ENCODE assay signal across 1 cellular context in genomic region chr6:49666930-49667369, GRCh38.
TF ChIP-seq lines count a peak whose summit lies in the region.

No MANE protein-coding gene starts in this region.

TF ChIP-seq in H1, 55 proteins besides CTCF, POLR2A, EP300 and RAD21:
- TF ChIP-seq CEBPB (IDR thresholded peaks at IDR 0.05; ENCODE audit: low read depth, low read length) (0 out of 2 replicates have a peak, but pooled peaks have one; percentile 23), TAF1 (IDR thresholded peaks at IDR 0.05; ENCODE audit: low read depth, low read length) (no peak)
